In genomic region chr17:82234211-82235055, GRCh38 we compare ENCODE assay signal across 1 cellular context.
TF ChIP-seq lines count a peak whose summit lies in the region.

No MANE protein-coding gene starts in this region.

TF ChIP-seq in HepG2, 621 proteins besides CTCF, POLR2A, EP300 and RAD21 (continues in another document):
- TF ChIP-seq MAFF (IDR thresholded peaks at IDR 0.05; ENCODE audit: low read depth, low read length) (no peak), ZNF160 (CRISPR knock-in tag; IDR thresholded peaks at IDR 0.05) (no peak), GZF1 (CRISPR knock-in tag; IDR thresholded peaks at IDR 0.05) (peak; percentile 21; the same call in 1 of the 2 replicates), ZFP36 (IDR thresholded peaks at IDR 0.05; ENCODE audit: borderline replicate concordance, low read depth, low read length, partially characterized antibody) (no peak), KLF12 (CRISPR knock-in tag; IDR thresholded peaks at IDR 0.05; ENCODE audit: borderline replicate concordance) (no peak), EEA1 (CRISPR knock-in tag; IDR thresholded peaks at IDR 0.05; ENCODE audit: borderline replicate concordance) (no peak), IRF2 (CRISPR knock-in tag; IDR thresholded peaks at IDR 0.05) (no peak), ZNF354B (CRISPR knock-in tag; IDR thresholded peaks at IDR 0.05) (no peak), ZNF451 (CRISPR knock-in tag; IDR thresholded peaks at IDR 0.05) (no peak), CREB1 (IDR thresholded peaks at IDR 0.05) (no peak), CREB1 (CRISPR knock-in tag; IDR thresholded peaks at IDR 0.05) (no peak), BRF2 (CRISPR knock-in tag; IDR thresholded peaks at IDR 0.05) (no peak), TOE1 (CRISPR knock-in tag; IDR thresholded peaks at IDR 0.05) (no peak), ZNF124 (CRISPR knock-in tag; IDR thresholded peaks at IDR 0.05) (no peak), POLR2G (IDR thresholded peaks at IDR 0.05; ENCODE audit: low read depth, low read length) (peak; percentile 55; the same call in 1 of the 2 replicates), SALL1 (CRISPR knock-in tag; IDR thresholded peaks at IDR 0.05) (peak; percentile 19; the same call in 1 of the 2 replicates), ZNF83 (CRISPR knock-in tag; IDR thresholded peaks at IDR 0.05; ENCODE audit: borderline replicate concordance) (no peak), HDAC6 (IDR thresholded peaks at IDR 0.05; ENCODE audit: low read depth, low read length) (no peak), NR1H2 (CRISPR knock-in tag; IDR thresholded peaks at IDR 0.05; ENCODE audit: borderline replicate concordance, low read depth) (no peak), ZNF776 (CRISPR knock-in tag; IDR thresholded peaks at IDR 0.05) (0 out of 2 replicates have a peak, but pooled peaks have one; percentile 38), ZNF597 (CRISPR knock-in tag; IDR thresholded peaks at IDR 0.05) (no peak), BCL3 (CRISPR knock-in tag; IDR thresholded peaks at IDR 0.05) (no peak), ZNF574 (CRISPR knock-in tag; IDR thresholded peaks at IDR 0.05) (0 out of 2 replicates have a peak, but pooled peaks have one; percentile 22), GRHL1 (CRISPR knock-in tag; conservative IDR thresholded peaks at IDR 0.05) (no peak), ZNF800 (CRISPR knock-in tag; IDR thresholded peaks at IDR 0.05) (no peak), ZMAT5 (CRISPR knock-in tag; IDR thresholded peaks at IDR 0.05; ENCODE audit: borderline replicate concordance, low read depth) (no peak), ZNF274 (CRISPR knock-in tag; IDR thresholded peaks at IDR 0.05) (no peak), RBM39 (IDR thresholded peaks at IDR 0.05; ENCODE audit: low read depth, low read length, poor library complexity, severe bottlenecking) (peak; percentile 74), ZNF10 (CRISPR knock-in tag; IDR thresholded peaks at IDR 0.05; ENCODE audit: borderline replicate concordance, low read depth) (no peak), ATF1 (CRISPR knock-in tag; IDR thresholded peaks at IDR 0.05) (no peak), DPF2 (CRISPR knock-in tag; IDR thresholded peaks at IDR 0.05; ENCODE audit: borderline replicate concordance, low read depth) (no peak), FOXK2 (IDR thresholded peaks at IDR 0.05) (no peak), SYNCRIP (IDR thresholded peaks at IDR 0.05; ENCODE audit: insufficient read depth, low read depth, low read length) (no peak), GPN1 (CRISPR knock-in tag; IDR thresholded peaks at IDR 0.05; ENCODE audit: borderline replicate concordance) (no peak), ATF7-NPFF (CRISPR knock-in tag; IDR thresholded peaks at IDR 0.05; ENCODE audit: low read depth) (no peak), ZNF614 (CRISPR knock-in tag; IDR thresholded peaks at IDR 0.05; ENCODE audit: borderline replicate concordance) (no peak), ZBTB2 (CRISPR knock-in tag; IDR thresholded peaks at IDR 0.05; ENCODE audit: low read depth) (no peak), ZNF496 (CRISPR knock-in tag; IDR thresholded peaks at IDR 0.05; ENCODE audit: insufficient replicate concordance) (no peak), TCF12 (IDR thresholded peaks at IDR 0.05) (no peak), TCF12 (CRISPR knock-in tag; IDR thresholded peaks at IDR 0.05) (0 out of 2 replicates have a peak, but pooled peaks have one; percentile 18), YEATS2 (CRISPR knock-in tag; IDR thresholded peaks at IDR 0.05; ENCODE audit: borderline replicate concordance) (no peak), ARID5B (CRISPR knock-in tag; IDR thresholded peaks at IDR 0.05) (no peak), NCOA1 (CRISPR knock-in tag; IDR thresholded peaks at IDR 0.05) (no peak), SMAD1 (CRISPR knock-in tag; IDR thresholded peaks at IDR 0.05; ENCODE audit: borderline replicate concordance, low read depth) (no peak), TFE3 (CRISPR knock-in tag; IDR thresholded peaks at IDR 0.05) (no peak), TRIM24 (CRISPR knock-in tag; IDR thresholded peaks at IDR 0.05) (no peak), RAD51 (IDR thresholded peaks at IDR 0.05; ENCODE audit: borderline replicate concordance) (no peak)
